Comparison of ENCODE assay signal across 4 cellular contexts in genomic region chr3:177412677-177413170, GRCh38.
DNase-seq lines count a peak whose midpoint lies in the region; ATAC-seq, FAIRE-seq and TF ChIP-seq lines count a peak whose summit lies in the region.
"Not testable (repeated sequence)": the region's sequence is repeated elsewhere in the genome, so short reads cannot be mapped to it uniquely, and the experiment has no call there.

No MANE protein-coding gene starts in this region.

- H2AFZ ChIP-seq in K562 (ENCODE audit: low read depth, low read length): not testable (repeated sequence)

- H3K9me1 ChIP-seq in K562 (ENCODE audit: control insufficient read depth, insufficient read depth, low read length): not testable (repeated sequence)

- not testable (repeated sequence) for H3K36me3 ChIP-seq in K562 (ENCODE audit: control insufficient read depth, insufficient read depth, low read length)

- H3K9me3 ChIP-seq in K562 (replicated peaks; ENCODE audit: control insufficient read depth, insufficient read depth, low read depth, low read length): not testable (repeated sequence)

- H3K27me3 ChIP-seq in K562 (ENCODE audit: control insufficient read depth in 2 of 2, insufficient read depth in 2 of 2, low read length in 2 of 2): not testable (repeated sequence)

- not testable (repeated sequence) for H3K79me2 ChIP-seq in K562 (ENCODE audit: control insufficient read depth, insufficient read depth, low read length)

- in situ Hi-C loops in K562 (cut with MboI): not testable (repeated sequence)

- not testable (repeated sequence) for TF ChIP-seq POLR2A in K562 (conservative IDR thresholded peaks at IDR 0.05)

- H3K4me1 Mint-ChIP-seq in glutamatergic neuron (ENCODE audit: low read depth, unreplicated experiment): not testable (repeated sequence)

- peak overlapping the region; percentile 96 for H3K27ac ChIP-seq in VCaP
- H3K27ac ChIP-seq in K562 (ENCODE audit: extremely low read depth, low read depth, low read length): not testable (repeated sequence)

- H3K36me3 Mint-ChIP-seq in glutamatergic neuron (ENCODE audit: unreplicated experiment): not testable (repeated sequence)

- peak overlapping the region; percentile 22 for H3K27ac Mint-ChIP-seq in glutamatergic neuron (ENCODE audit: unreplicated experiment)

- H3K4me1 ChIP-seq in K562 (replicated peaks in 1 of 2; ENCODE audit: control insufficient read depth in 2 of 2, insufficient read depth in 2 of 2, low read length in 2 of 2): not testable (repeated sequence)

- not testable (repeated sequence) for H3K9me3 Mint-ChIP-seq in glutamatergic neuron (ENCODE audit: unreplicated experiment)

- not testable (repeated sequence) for H3K4me3 Mint-ChIP-seq in glutamatergic neuron (ENCODE audit: unreplicated experiment)

- not testable (repeated sequence) for ATAC-seq in K562

- peak; percentile 10 for DNase-seq in activated gamma-delta T cell (lab: John Stamatoyannopoulos, UW)
- DNase-seq in K562 (ENCODE audit: extremely low read depth in 1 of 4, low spot score in 3 of 4); glutamatergic neuron: not testable (repeated sequence)

- POLR2A ChIA-PET in K562 (lab: Yijun Ruan, JAX): not testable (repeated sequence)

- not testable (repeated sequence) for H3K4me2 ChIP-seq in K562 (ENCODE audit: insufficient read depth, low read length)

- not testable (repeated sequence) for H3K4me3 ChIP-seq in K562

- not testable (repeated sequence) for TF ChIP-seq EP300 in K562 (IDR thresholded peaks at IDR 0.05; ENCODE audit: low read length)

- 74% methylated on average over 10 of the region's 32 CpGs for WGBS in K562 (ENCODE audit: insufficient coverage, low coverage, missing lambda C conversion rate)

- TF ChIP-seq CTCF in VCaP (conservative IDR thresholded peaks at IDR 0.05); K562 (IDR thresholded peaks at IDR 0.05 in 2 of 3, conservative IDR thresholded peaks at IDR 0.05 in 1 of 3; ENCODE audit: insufficient read depth in 2 of 3, low read depth in 1 of 3, low read length in 3 of 3); glutamatergic neuron (IDR thresholded peaks at IDR 0.05; ENCODE audit: partially characterized antibody, unreplicated experiment): not testable (repeated sequence)

- TF ChIP-seq RAD21 in K562 (CRISPR knock-in tag; conservative IDR thresholded peaks at IDR 0.05 in 1 of 2, IDR thresholded peaks at IDR 0.05 in 1 of 2): not testable (repeated sequence)

- BruUV-seq in K562 (replicated peaks; lab: Mats Ljungman, UMichigan): not testable (repeated sequence)

- intact Hi-C loops in K562 (cut with micrococcal nuclease): not testable (repeated sequence)

- H3K27me3 Mint-ChIP-seq in glutamatergic neuron (ENCODE audit: unreplicated experiment): not testable (repeated sequence)

- not testable (repeated sequence) for H4K20me1 ChIP-seq in K562 (replicated peaks; ENCODE audit: control insufficient read depth, insufficient read depth, low read length)

- FAIRE-seq in K562 (lab: Jason Lieb, UNC): not testable (repeated sequence)

- not testable (repeated sequence) for H3K9ac ChIP-seq in K562 (ENCODE audit: insufficient read depth in 1 of 2, low read depth in 2 of 2, low read length in 2 of 2)

- CTCF ChIA-PET in K562 (lab: Yijun Ruan, JAX; ENCODE audit: low intra/inter-chr PET ratio): not testable (repeated sequence)

TF ChIP-seq in K562, 482 proteins besides CTCF, POLR2A, EP300 and RAD21:
- peak; percentile 29; the same call in 1 of the 2 replicates for TF ChIP-seq ZBTB33 (CRISPR knock-in tag; IDR thresholded peaks at IDR 0.05)
TF ChIP-seq in K562: peak in this region for 1; not testable (repeated sequence) for 481.
